Comparison of ENCODE assay signal across 10 cellular contexts in genomic region chr5:41334758-41335157, GRCh38.
DNase-seq lines count a peak whose midpoint lies in the region; ATAC-seq and TF ChIP-seq lines count a peak whose summit lies in the region.
"Had no signal": no experiment of that assay in that cellular context is flagged by ENCODE, and none has a peak within 500 bp of the region (broad histone marks: within the 10 kb centered on the region; RNA-seq: fewer than 3 reads in every experiment).

No MANE protein-coding gene starts in this region.

- no peaks in the 10 kb centered on the region for H3K36me3 Mint-ChIP-seq in activated T-cell treated with anti-CD3 and anti-CD28 coated beads, Interleukin-2, amount 50 U/mL, for 4 hours (ENCODE audit: insufficient read depth)
- no peaks in the 10 kb centered on the region for H3K36me3 Mint-ChIP-seq in activated naive CD8-positive, alpha-beta T cell treated with anti-CD3 and anti-CD28 coated beads for 36 hours

- H3K27ac Mint-ChIP-seq in activated naive CD8-positive, alpha-beta T cell treated with anti-CD3 and anti-CD28 coated beads for 36 hours = no peak overlapping the region

- peak; percentile 52 for ATAC-seq in GM19397 (IDR thresholded peaks at IDR 0.05; ENCODE audit: unreplicated experiment)
- ATAC-seq in HG03097 (IDR thresholded peaks at IDR 0.05; ENCODE audit: low FRiP score, unreplicated experiment) = peak; percentile 63
- no peak for ATAC-seq in left colon
- no peak for ATAC-seq in activated T-cell treated with anti-CD3 and anti-CD28 coated beads, Interleukin-2, amount 50 U/mL, for 4 hours

- peak; percentile 21 for DNase-seq in fibroblast of villous mesenchyme (ENCODE audit: low read depth)
- peak; percentile 26 for DNase-seq in smooth muscle cell of the brain vasculature (ENCODE audit: low read depth, low spot score)
- no peak for DNase-seq in activated naive CD4-positive, alpha-beta T cell (lab: John Stamatoyannopoulos, UW)
- DNase-seq in left colon = no peak
- no peak for DNase-seq in activated T-cell treated with anti-CD3 and anti-CD28 coated beads, Interleukin-2, amount 50 U/mL, for 4 hours
- DNase-seq in activated naive CD8-positive, alpha-beta T cell treated with anti-CD3 and anti-CD28 coated beads for 36 hours = no peak
- DNase-seq: activated CD4-positive, alpha-beta T cell treated with anti-CD3 and anti-CD28 coated beads, Interleukin-2, amount 50 U/mL, for 4 hours; NCI-H774 had no signal

- peaks cover 3% of the 10 kb centered on the region for H3K9me3 Mint-ChIP-seq in activated T-cell treated with anti-CD3 and anti-CD28 coated beads, Interleukin-2, amount 50 U/mL, for 4 hours
- H3K9me3 Mint-ChIP-seq in activated naive CD8-positive, alpha-beta T cell treated with anti-CD3 and anti-CD28 coated beads for 36 hours = no peaks in the 10 kb centered on the region

- intact Hi-C loops in left colon (cut with DNase I, micrococcal nuclease) = no loop called here

- no peak for TF ChIP-seq CTCF in fibroblast of villous mesenchyme (IDR thresholded peaks at IDR 0.05; ENCODE audit: insufficient read depth, low read depth, low read length)

- H3K27me3 Mint-ChIP-seq in activated T-cell treated with anti-CD3 and anti-CD28 coated beads, Interleukin-2, amount 50 U/mL, for 4 hours (ENCODE audit: low read depth) = no peaks in the 10 kb centered on the region
- H3K27me3 Mint-ChIP-seq in activated naive CD8-positive, alpha-beta T cell treated with anti-CD3 and anti-CD28 coated beads for 36 hours = no peaks in the 10 kb centered on the region

- H3K4me3 Mint-ChIP-seq in activated T-cell treated with anti-CD3 and anti-CD28 coated beads, Interleukin-2, amount 50 U/mL, for 4 hours = no peak overlapping the region
- no peak overlapping the region for H3K4me3 Mint-ChIP-seq in activated naive CD8-positive, alpha-beta T cell treated with anti-CD3 and anti-CD28 coated beads for 36 hours

- H3K4me1 Mint-ChIP-seq in activated T-cell treated with anti-CD3 and anti-CD28 coated beads, Interleukin-2, amount 50 U/mL, for 4 hours (ENCODE audit: low read depth) = no peaks in the 10 kb centered on the region
- no peaks in the 10 kb centered on the region for H3K4me1 Mint-ChIP-seq in activated naive CD8-positive, alpha-beta T cell treated with anti-CD3 and anti-CD28 coated beads for 36 hours

- no peak overlapping the region for H3K4me3 ChIP-seq in fibroblast of villous mesenchyme (ENCODE audit: low read depth, low read length)

Comparison
In these comparisons a context has a peak if more than half of its experiments do, and no peak if none do; other contexts are left out.
1. ATAC-seq: peak in GM19397 (single experiment) and HG03097 (single experiment); none in left colon (single experiment) and activated T-cell treated with anti-CD3 and anti-CD28 coated beads, Interleukin-2, amount 50 U/mL, for 4 hours (0 of 2).
2. DNase-seq: peak in fibroblast of villous mesenchyme (single experiment) and smooth muscle cell of the brain vasculature (single experiment); none in activated naive CD4-positive, alpha-beta T cell (0 of 4), left colon (0 of 2), activated T-cell treated with anti-CD3 and anti-CD28 coated beads, Interleukin-2, amount 50 U/mL, for 4 hours (single experiment) and activated naive CD8-positive, alpha-beta T cell treated with anti-CD3 and anti-CD28 coated beads for 36 hours (single experiment).